25 cellular contexts compared by ENCODE assay signal in genomic region chr11:4644233-4644632, GRCh38. TPM values are rescaled to one million over a fixed set of nuclear protein-coding genes. Genes with fewer than 3 reads are reported as not detected.
DNase-seq lines count a peak whose midpoint lies in the region; ATAC-seq and TF ChIP-seq lines count a peak whose summit lies in the region.
"Had no signal": no experiment of that assay in that cellular context is flagged by ENCODE, and none has a peak within 500 bp of the region (broad histone marks: within the 10 kb centered on the region; RNA-seq: fewer than 3 reads in every experiment).

No MANE protein-coding gene starts in this region.

- H3K27me3 Mint-ChIP-seq in nephron progenitor cell (ENCODE audit: low read depth, poor library complexity), result peaks cover 2% of the 10 kb centered on the region

- CTCF ChIA-PET in A673 (lab: Charles Lee), result no interaction called here

- H3K4me1 Mint-ChIP-seq in nephron progenitor cell, result peaks cover 45% of the 10 kb centered on the region
- no peaks in the 10 kb centered on the region for H3K4me1 Mint-ChIP-seq in stimulated activated effector memory CD8-positive, alpha-beta T cell treated with anti-CD3 and anti-CD28 coated beads, Interleukin-12 subunit alpha, Interleukin-12 subunit beta, amount 100 ng/mL, for 72 hours

- peak; percentile 31 for ATAC-seq in stimulated activated effector memory CD8-positive, alpha-beta T cell treated with anti-CD3 and anti-CD28 coated beads, Interleukin-12 subunit alpha, Interleukin-12 subunit beta, amount 100 ng/mL, for 72 hours
- no peak for ATAC-seq in HG02852 (IDR thresholded peaks at IDR 0.05; ENCODE audit: unreplicated experiment)
- ATAC-seq: CD8-positive, alpha-beta T cell; HCT116 had no signal

- H3K27me3 ChIP-seq in A673 (replicated peaks; ENCODE audit: insufficient read depth, low read depth, low read length, poor library complexity), result no peaks in the 10 kb centered on the region

- H3K4me3 ChIP-seq in LNCaP clone FGC (ENCODE audit: low read depth, low read length) (peak overlapping the region; percentile 33), A673 (ENCODE audit: low read depth, low read length, poor library complexity, severe bottlenecking) (no peak overlapping the region)

- no peaks in the 10 kb centered on the region for H3K36me3 Mint-ChIP-seq in nephron progenitor cell (ENCODE audit: low read depth)
- H3K36me3 Mint-ChIP-seq in stimulated activated effector memory CD8-positive, alpha-beta T cell treated with anti-CD3 and anti-CD28 coated beads, Interleukin-12 subunit alpha, Interleukin-12 subunit beta, amount 100 ng/mL, for 72 hours, result no peaks in the 10 kb centered on the region
- H3K36me3 Mint-ChIP-seq: CD8-positive, alpha-beta T cell had no signal

- no peaks in the 10 kb centered on the region for H3K9me3 ChIP-seq in A673 (ENCODE audit: low read depth, low read length, poor library complexity, severe bottlenecking)
- H3K9me3 ChIP-seq: SK-N-SH had no signal

- POLR2A ChIA-PET in A673 (lab: Charles Lee; ENCODE audit: low non-redundant PET), result no interaction called here

- H3K9me3 Mint-ChIP-seq in nephron progenitor cell, result no peaks in the 10 kb centered on the region
- no peaks in the 10 kb centered on the region for H3K9me3 Mint-ChIP-seq in stimulated activated effector memory CD8-positive, alpha-beta T cell treated with anti-CD3 and anti-CD28 coated beads, Interleukin-12 subunit alpha, Interleukin-12 subunit beta, amount 100 ng/mL, for 72 hours
- H3K9me3 Mint-ChIP-seq: CD8-positive, alpha-beta T cell had no signal

- H3K4me1 ChIP-seq in A673 (ENCODE audit: insufficient read depth, low read length, poor library complexity, severe bottlenecking), result no peaks in the 10 kb centered on the region

- DNase-seq in NCI-H82 (lab: John Stamatoyannopoulos, UW), result peak; percentile 43
- no peak for DNase-seq in NCI-H82 treated with DMSO at 0.1 percent for 48 hours (lab: John Stamatoyannopoulos, UW; ENCODE audit: unreplicated experiment)
- DNase-seq in LNCaP clone FGC (ENCODE audit: low read depth), result no peak
- no peak for DNase-seq in nephron progenitor cell
- DNase-seq in stimulated activated effector memory CD8-positive, alpha-beta T cell treated with anti-CD3 and anti-CD28 coated beads, Interleukin-12 subunit alpha, Interleukin-12 subunit beta, amount 100 ng/mL, for 72 hours (ENCODE audit: low spot score in 2 of 2), result no peak
- no peak for DNase-seq in A673 (ENCODE audit: low spot score)
- DNase-seq in T-helper 9 cell, result no peak
- DNase-seq: 8988T; AML-193; C1 segment of cervical spinal cord; CD8-positive, alpha-beta T cell; GOT3; KBM-7; NCI-H1092 treated with DMSO at 0.1 percent for 48 hours; NCI-H1436 treated with DMSO at 0.1 percent for 48 hours; NCI-H1930; NCI-H2227 treated with DMSO at 0.1 percent for 48 hours; NCI-H510A; SIG-M5; SK-N-SH had no signal

- BruUV-seq in A673 (replicated peaks; lab: Mats Ljungman, UMichigan), result no TSS peak

- TF ChIP-seq CTCF in LNCaP clone FGC (IDR thresholded peaks at IDR 0.05; ENCODE audit: control insufficient read depth, extremely low read depth, insufficient read depth) (no peak), nephron progenitor cell (IDR thresholded peaks at IDR 0.05) (no peak), A673 (conservative IDR thresholded peaks at IDR 0.05; ENCODE audit: low read depth, low read length) (no peak)

- H3K36me3 ChIP-seq in A673 (ENCODE audit: insufficient read depth, low read length, poor library complexity, severe bottlenecking), result no peaks in the 10 kb centered on the region

- peak overlapping the region; percentile 57 for H3K27ac Mint-ChIP-seq in nephron progenitor cell
- H3K27ac Mint-ChIP-seq in stimulated activated effector memory CD8-positive, alpha-beta T cell treated with anti-CD3 and anti-CD28 coated beads, Interleukin-12 subunit alpha, Interleukin-12 subunit beta, amount 100 ng/mL, for 72 hours, result no peak overlapping the region
- H3K27ac Mint-ChIP-seq: CD8-positive, alpha-beta T cell had no signal

- H3K27ac ChIP-seq in A673 (ENCODE audit: low read depth, low read length, poor library complexity, severe bottlenecking), result no peak overlapping the region

- H3K4me3 Mint-ChIP-seq in nephron progenitor cell, result peak overlapping the region; percentile 43
- no peak overlapping the region for H3K4me3 Mint-ChIP-seq in stimulated activated effector memory CD8-positive, alpha-beta T cell treated with anti-CD3 and anti-CD28 coated beads, Interleukin-12 subunit alpha, Interleukin-12 subunit beta, amount 100 ng/mL, for 72 hours
- H3K4me3 Mint-ChIP-seq: CD8-positive, alpha-beta T cell had no signal

- intact Hi-C loops in A673 (cut with micrococcal nuclease; ENCODE audit: unreplicated experiment), result no loop called here

RNA-seq across cellular contexts. Expression of gene OR51E1, which starts 0.5 kb away (rescaled TPM):
- not detected in 2 replicates for total RNA-seq in A673 (2021)
- total RNA-seq: CD8-positive, alpha-beta T cell; G401; HT1080; RPMI7951 had no signal

RNA-seq across cellular contexts. Expression of gene OR51D1, which starts 7.0 kb away (rescaled TPM):
- not detected in 2 replicates for total RNA-seq in A673 (2021)
- total RNA-seq: CD8-positive, alpha-beta T cell; G401; HT1080; RPMI7951 had no signal

RNA-seq across cellular contexts. Expression of gene TRIM68, which starts 36.2 kb away (rescaled TPM):
- total RNA-seq in A673 (2021), result 5.7 and 7.1 TPM in 2 replicates

RNA-seq across cellular contexts. Expression of gene OR52I1, which starts 50.4 kb away (rescaled TPM):
- total RNA-seq in A673 (2021), result not detected in 2 replicates
- total RNA-seq: CD8-positive, alpha-beta T cell; G401; HT1080; RPMI7951 had no signal

RNA-seq across cellular contexts. Expression of gene OR51E2, which starts 53.4 kb away (rescaled TPM):
- total RNA-seq in A673 (2021), result not detected in 2 replicates
- total RNA-seq: CD8-positive, alpha-beta T cell; G401; HT1080; RPMI7951 had no signal
